1 cellular context compared by ENCODE assay signal in genomic region chr16:30565526-30565925, GRCh38.
TF ChIP-seq lines count a peak whose summit lies in the region.

No MANE protein-coding gene starts in this region.

TF ChIP-seq in K562, 482 proteins besides CTCF, POLR2A, EP300 and RAD21:
- TF ChIP-seq GABPB2 (CRISPR knock-in tag; conservative IDR thresholded peaks at IDR 0.05): no peak
- TF ChIP-seq CBFA2T3 (IDR thresholded peaks at IDR 0.05): peak; percentile 46
